31 cellular contexts compared by ENCODE assay signal in genomic region chr20:50810063-50810462, GRCh38. TPM values are rescaled to one million over a fixed set of nuclear protein-coding genes. Genes with fewer than 3 reads are reported as not detected.
DNase-seq lines count a peak whose midpoint lies in the region; ATAC-seq and TF ChIP-seq lines count a peak whose summit lies in the region.
"Had no signal": no experiment of that assay in that cellular context is flagged by ENCODE, and none has a peak within 500 bp of the region (broad histone marks: within the 10 kb centered on the region; RNA-seq: fewer than 3 reads in every experiment).

No MANE protein-coding gene starts in this region.

- H3K36me3 Mint-ChIP-seq in activated CD8-positive, alpha-beta T cell treated with anti-CD3 and anti-CD28 coated beads for 36 hours (ENCODE audit: low read depth) = peaks cover 5% of the 10 kb centered on the region
- peaks cover 21% of the 10 kb centered on the region for H3K36me3 Mint-ChIP-seq in activated CD8-positive, alpha-beta T cell treated with anti-CD3 and anti-CD28 coated beads, Interleukin-2, amount 10 ng/mL, durations not matched to agents 7 days and 5 days (ENCODE audit: low read depth)
- H3K36me3 Mint-ChIP-seq in activated B cell treated with CpG ODN at 0.5 μM for 24 hours (ENCODE audit: low read depth) = peaks cover 19% of the 10 kb centered on the region

- no peak for TF ChIP-seq POLR2A in IMR-90 (IDR thresholded peaks at IDR 0.05; ENCODE audit: low read depth, low read length)
- no peak for TF ChIP-seq POLR2A in spleen (IDR thresholded peaks at IDR 0.05)

- 80% methylated on average over 1 of the region's 4 CpGs; no CpG with 5 or more reads in 1 of the 2 experiments for WGBS in IMR-90 (ENCODE audit: extremely low coverage in 2 of 2, insufficient read length in 1 of 2), 2 experiments
- 69 to 88% (median 81%) methylated on average over 4 of the region's 4 CpGs for WGBS in spleen, 5 donors

- H3K36me3 ChIP-seq in IMR-90 (ENCODE audit: control insufficient read depth, insufficient read depth, low read length) (no peaks in the 10 kb centered on the region), spleen (no peaks in the 10 kb centered on the region)
- H3K36me3 ChIP-seq: ascending aorta, colonic mucosa, thoracic aorta had no signal

- intact Hi-C loops in activated CD8-positive, alpha-beta T cell treated with anti-CD3 and anti-CD28 coated beads for 36 hours (cut with micrococcal nuclease) = no loop called here
- intact Hi-C loops in IMR-90 (cut with micrococcal nuclease) = no loop called here
- intact Hi-C loops in activated B cell treated with CpG ODN at 0.5 μM for 24 hours (cut with micrococcal nuclease) = loop anchor here (10.0 kb wide), 3 partner anchors 295 to 735 kb away; partner anchors contain the start of genes NFATC2 and PTPN1
- intact Hi-C loops in spleen (cut with DNase I; ENCODE audit: low total_unique reads) = no loop called here

- peaks cover 4% of the 10 kb centered on the region for H4K20me1 ChIP-seq in IMR-90 (ENCODE audit: insufficient read depth, low read length)

- H3K4ac ChIP-seq in IMR-90 (ENCODE audit: low read depth, low read length) = no peak overlapping the region

- in situ Hi-C loops in IMR-90 (cut with MboI; ENCODE audit: low sequenced_read_pairs) (loop anchor here (5.0 kb wide), 1 partner anchor 122 kb away; the partner anchor contains the start of gene ADNP), KBM-7 (cut with MboI; ENCODE audit: low pct_unique_long_range_greater_than_20kb, low sequenced_read_pairs) (loop anchor here (25.0 kb wide), 1 partner anchor 502 kb away; no protein-coding TSS in a partner anchor)

- ATAC-seq in activated CD8-positive, alpha-beta T cell treated with anti-CD3 and anti-CD28 coated beads for 36 hours = no peak
- no peak for ATAC-seq in activated CD8-positive, alpha-beta T cell treated with anti-CD3 and anti-CD28 coated beads, Interleukin-2, amount 10 ng/mL, durations not matched to agents 7 days and 5 days
- ATAC-seq in IMR-90 (ENCODE audit: low read depth) (no peak), activated B cell treated with CpG ODN at 0.5 μM for 24 hours (ENCODE audit: low read depth) (no peak)
- ATAC-seq: activated naive CD4-positive, alpha-beta T cell treated with anti-CD3 and anti-CD28 coated beads, Interleukin-2, amount 50 U/mL, for 72 hours; PC-3; right cardiac atrium; stimulated activated naive CD8-positive, alpha-beta T cell treated with anti-CD3 and anti-CD28 coated beads, Interleukin-15, amount 100 ng/mL, for 72 hours had no signal

- TF ChIP-seq CTCF in activated CD8-positive, alpha-beta T cell treated with anti-CD3 and anti-CD28 coated beads for 36 hours (IDR thresholded peaks at IDR 0.05) = no peak
- TF ChIP-seq CTCF in IMR-90 (conservative IDR thresholded peaks at IDR 0.05; ENCODE audit: low read depth, low read length) = no peak
- TF ChIP-seq CTCF in activated B cell treated with CpG ODN at 0.5 μM for 24 hours (IDR thresholded peaks at IDR 0.05) = no peak
- no peak for TF ChIP-seq CTCF in spleen (IDR thresholded peaks at IDR 0.05 in 8 of 11, conservative IDR thresholded peaks at IDR 0.05 in 3 of 11)

- H3K27ac ChIP-seq in IMR-90 (ENCODE audit: insufficient read depth, low read length) (no peak overlapping the region), spleen (peak overlapping the region in 5 of 8 donors; percentile 6 to 54 (median 35))
- H3K27ac ChIP-seq: 22Rv1, ascending aorta, colonic mucosa, epithelial cell of prostate, SK-N-MC, thoracic aorta had no signal

- POLR2A ChIA-PET in activated CD8-positive, alpha-beta T cell treated with anti-CD3 and anti-CD28 coated beads for 36 hours (lab: Charles Lee) = interaction anchor here (1.0 to 1.2 kb wide), 2 partner anchors 14 to 121 kb away, joined by 3 to 4 read pairs; partner anchors contain the start of gene ADNP
- POLR2A ChIA-PET in activated CD8-positive, alpha-beta T cell treated with anti-CD3 and anti-CD28 coated beads, Interleukin-2, amount 10 ng/mL, durations not matched to agents 7 days and 5 days (lab: Charles Lee) = no interaction called here
- POLR2A ChIA-PET in IMR-90 (lab: Charles Lee; ENCODE audit: unreplicated experiment) (no interaction called here), activated B cell treated with CpG ODN at 0.5 μM for 24 hours (lab: Charles Lee) (interaction anchor here (1.3 to 2.0 kb wide), 4 partner anchors 9 to 121 kb away, joined by 6 to 25 read pairs (median 10); partner anchors contain the start of gene ADNP)

- H3K9me3 Mint-ChIP-seq in activated CD8-positive, alpha-beta T cell treated with anti-CD3 and anti-CD28 coated beads for 36 hours = no peaks in the 10 kb centered on the region
- no peaks in the 10 kb centered on the region for H3K9me3 Mint-ChIP-seq in activated CD8-positive, alpha-beta T cell treated with anti-CD3 and anti-CD28 coated beads, Interleukin-2, amount 10 ng/mL, durations not matched to agents 7 days and 5 days (ENCODE audit: insufficient read depth)
- peaks cover 6% of the 10 kb centered on the region for H3K9me3 Mint-ChIP-seq in activated B cell treated with CpG ODN at 0.5 μM for 24 hours
- H3K9me3 Mint-ChIP-seq: activated CD4-positive, alpha-beta memory T cell treated with anti-CD3 and anti-CD28 coated beads, Interleukin-2, amount 10 ng/mL, durations not matched to agents 7 days and 5 days; activated naive CD4-positive, alpha-beta T cell treated with anti-CD3 and anti-CD28 coated beads, Interleukin-2, amount 50 U/mL, for 72 hours; activated T-helper 2 cell treated with anti-CD3 and anti-CD28 coated beads, Interferon-gamma antibody, Interleukin-2, Interleukin-4, amounts not matched to agents 10 μg/mL and 5 μg/mL and 100 μg/mL, durations not matched to agents 14 hours and 24 hours and 36 hours; immature natural killer cell; stimulated activated naive CD8-positive, alpha-beta T cell treated with anti-CD3 and anti-CD28 coated beads, Interleukin-15, amount 100 ng/mL, for 72 hours; T-helper 1 cell treated with Interleukin-12 subunit alpha and Interleukin-12 subunit beta and Interleukin-4 antibody, amounts not matched to agents 30 μg/mL and 1 μg/mL, for 36 hours had no signal

- no peak overlapping the region for H2AK9ac ChIP-seq in IMR-90 (replicated peaks; ENCODE audit: low read depth, low read length, poor library complexity)

- H4K8ac ChIP-seq in IMR-90 (ENCODE audit: low read depth in 2 of 2, low read length in 2 of 2) = no peak overlapping the region

- no TSS peak for BruUV-seq in IMR-90 (replicated peaks; lab: Mats Ljungman, UMichigan)

- peaks cover 2% of the 10 kb centered on the region for H3K4me1 ChIP-seq in IMR-90 (ENCODE audit: control insufficient read depth, insufficient read depth, low read length)
- peaks cover 5 to 80% (median 21%) of the 10 kb centered on the region in 6 donors for H3K4me1 ChIP-seq in spleen
- H3K4me1 ChIP-seq: colonic mucosa had no signal

- H3K4me2 ChIP-seq in IMR-90 (ENCODE audit: low read depth, low read length) = no peak overlapping the region
- H3K4me2 ChIP-seq: smooth muscle cell had no signal

- H3K9ac ChIP-seq in IMR-90 (ENCODE audit: low read depth, low read length) = no peak overlapping the region

- no peak overlapping the region for H3K23ac ChIP-seq in IMR-90 (ENCODE audit: low read depth, low read length)

- no peaks in the 10 kb centered on the region for H3K27me3 Mint-ChIP-seq in activated CD8-positive, alpha-beta T cell treated with anti-CD3 and anti-CD28 coated beads for 36 hours
- no peaks in the 10 kb centered on the region for H3K27me3 Mint-ChIP-seq in activated CD8-positive, alpha-beta T cell treated with anti-CD3 and anti-CD28 coated beads, Interleukin-2, amount 10 ng/mL, durations not matched to agents 7 days and 5 days (ENCODE audit: low read depth)
- no peaks in the 10 kb centered on the region for H3K27me3 Mint-ChIP-seq in activated B cell treated with CpG ODN at 0.5 μM for 24 hours
- H3K27me3 Mint-ChIP-seq: activated CD4-positive, alpha-beta memory T cell treated with anti-CD3 and anti-CD28 coated beads, Interleukin-2, amount 10 ng/mL, durations not matched to agents 7 days and 5 days; stimulated activated naive CD8-positive, alpha-beta T cell treated with anti-CD3 and anti-CD28 coated beads, Interleukin-15, amount 100 ng/mL, for 72 hours had no signal

- H3K4me1 Mint-ChIP-seq in activated CD8-positive, alpha-beta T cell treated with anti-CD3 and anti-CD28 coated beads for 36 hours (ENCODE audit: low read depth) = peaks cover 60% of the 10 kb centered on the region
- H3K4me1 Mint-ChIP-seq in activated CD8-positive, alpha-beta T cell treated with anti-CD3 and anti-CD28 coated beads, Interleukin-2, amount 10 ng/mL, durations not matched to agents 7 days and 5 days (ENCODE audit: low read depth) = peaks cover 55% of the 10 kb centered on the region
- peaks cover 84% of the 10 kb centered on the region for H3K4me1 Mint-ChIP-seq in activated B cell treated with CpG ODN at 0.5 μM for 24 hours

- dilution Hi-C loops in IMR-90 (cut with HindIII; ENCODE audit: low sequenced_read_pairs, unreplicated experiment) = loop anchor here (25.0 kb wide), 1 partner anchor 102 kb away; no protein-coding TSS in a partner anchor

- 0 out of 2 replicates have a peak overlapping the region, but pooled peaks have one; percentile 56 for H3K14ac ChIP-seq in IMR-90 (replicated peaks; ENCODE audit: low read depth, low read length)

- no peak overlapping the region for H3K18ac ChIP-seq in IMR-90 (ENCODE audit: low read depth, low read length)

- no peak overlapping the region for H2AFZ ChIP-seq in IMR-90 (replicated peaks; ENCODE audit: low read length, poor library complexity)

- peaks cover 30 to 45% of the 10 kb centered on the region in 2 experiments for H3K79me1 ChIP-seq in IMR-90 (ENCODE audit: low read depth in 1 of 2, low read length in 2 of 2)

- H3K27ac Mint-ChIP-seq in activated CD8-positive, alpha-beta T cell treated with anti-CD3 and anti-CD28 coated beads for 36 hours = peak overlapping the region; percentile 65
- H3K27ac Mint-ChIP-seq in activated CD8-positive, alpha-beta T cell treated with anti-CD3 and anti-CD28 coated beads, Interleukin-2, amount 10 ng/mL, durations not matched to agents 7 days and 5 days = no peak overlapping the region
- peak overlapping the region; percentile 90 for H3K27ac Mint-ChIP-seq in activated B cell treated with CpG ODN at 0.5 μM for 24 hours
- H3K27ac Mint-ChIP-seq: activated CD4-positive, alpha-beta memory T cell treated with anti-CD3 and anti-CD28 coated beads, Interleukin-2, amount 10 ng/mL, durations not matched to agents 7 days and 5 days; activated naive CD4-positive, alpha-beta T cell treated with anti-CD3 and anti-CD28 coated beads, Interleukin-2, amount 50 U/mL, for 72 hours; activated T-helper 2 cell treated with anti-CD3 and anti-CD28 coated beads, Interferon-gamma antibody, Interleukin-2, Interleukin-4, amounts not matched to agents 10 μg/mL and 5 μg/mL and 100 μg/mL, durations not matched to agents 14 hours and 24 hours and 36 hours; immature natural killer cell; T-helper 1 cell treated with Interleukin-12 subunit alpha and Interleukin-12 subunit beta and Interleukin-4 antibody, amounts not matched to agents 30 μg/mL and 1 μg/mL, for 36 hours had no signal

- DNase-seq in activated CD8-positive, alpha-beta T cell treated with anti-CD3 and anti-CD28 coated beads for 36 hours = no peak
- DNase-seq in activated CD8-positive, alpha-beta T cell treated with anti-CD3 and anti-CD28 coated beads, Interleukin-2, amount 10 ng/mL, durations not matched to agents 7 days and 5 days = no peak
- DNase-seq in IMR-90 (no peak), activated B cell treated with CpG ODN at 0.5 μM for 24 hours (no peak), spleen (no peak), KBM-7 (no peak)
- DNase-seq in effector CD4-positive, alpha-beta T cell = no peak
- no peak for DNase-seq in stimulated activated CD4-positive, alpha-beta T cell treated with anti-CD3 and anti-CD28 coated beads, Interleukin-4, amount 100 ng/mL, for 4 hours
- DNase-seq: activated CD4-positive, alpha-beta memory T cell treated with anti-CD3 and anti-CD28 coated beads, Interleukin-2, amount 10 ng/mL, durations not matched to agents 7 days and 5 days; activated CD4-positive, CD25-positive, alpha-beta regulatory T cell treated with anti-CD3 and anti-CD28 coated beads, Interleukin-2, amount 50 U/mL, for 72 hours; colonic mucosa; DND-41; effector CD8-positive, alpha-beta T cell; immature natural killer cell; KG1; MM.1S; NCI-H2029; NCI-H524; PC-3; right cardiac atrium; stimulated activated CD4-positive, alpha-beta T cell treated with anti-CD3 and anti-CD28 coated beads, Interleukin-1b, Interleukin-23, amount 100 ng/mL, for 48 hours; stimulated activated naive CD8-positive, alpha-beta T cell treated with anti-CD3 and anti-CD28 coated beads, Interleukin-15, amount 100 ng/mL, for 72 hours had no signal

- no peak overlapping the region for H3K4me3 Mint-ChIP-seq in activated CD8-positive, alpha-beta T cell treated with anti-CD3 and anti-CD28 coated beads for 36 hours
- no peak overlapping the region for H3K4me3 Mint-ChIP-seq in activated CD8-positive, alpha-beta T cell treated with anti-CD3 and anti-CD28 coated beads, Interleukin-2, amount 10 ng/mL, durations not matched to agents 7 days and 5 days
- H3K4me3 Mint-ChIP-seq in activated B cell treated with CpG ODN at 0.5 μM for 24 hours = peak overlapping the region; percentile 62
- H3K4me3 Mint-ChIP-seq: activated CD4-positive, alpha-beta memory T cell treated with anti-CD3 and anti-CD28 coated beads, Interleukin-2, amount 10 ng/mL, durations not matched to agents 7 days and 5 days; immature natural killer cell; T-helper 1 cell treated with Interleukin-12 subunit alpha and Interleukin-12 subunit beta and Interleukin-4 antibody, amounts not matched to agents 30 μg/mL and 1 μg/mL, for 36 hours had no signal

- no peak overlapping the region for H2BK20ac ChIP-seq in IMR-90 (ENCODE audit: low read depth, low read length)

- H3K9me1 ChIP-seq in IMR-90 (ENCODE audit: insufficient read depth, low read length) = peaks cover 3% of the 10 kb centered on the region

- no peak overlapping the region for H4K5ac ChIP-seq in IMR-90 (ENCODE audit: low read depth, low read length)

- H3K27me3 ChIP-seq in IMR-90 (ENCODE audit: control insufficient read depth, insufficient read depth, low read length) (no peaks in the 10 kb centered on the region), spleen (replicated peaks in 1 of 7) (no peaks in the 10 kb centered on the region)
- H3K27me3 ChIP-seq: ascending aorta, colonic mucosa had no signal

- H3K56ac ChIP-seq in IMR-90 (ENCODE audit: extremely low read depth, insufficient read depth, low read length) = no peak overlapping the region

- no peak overlapping the region for H4K91ac ChIP-seq in IMR-90 (ENCODE audit: insufficient read depth, low read depth, low read length)

- H3K4me3 ChIP-seq in IMR-90 (ENCODE audit: insufficient read depth, low read depth, low read length) = no peak overlapping the region
- peak overlapping the region in 1 of 8 donors; percentile 21 for H3K4me3 ChIP-seq in spleen
- H3K4me3 ChIP-seq: ascending aorta, colonic mucosa, SK-N-MC, smooth muscle cell, thoracic aorta had no signal

- CTCF ChIA-PET in activated CD8-positive, alpha-beta T cell treated with anti-CD3 and anti-CD28 coated beads for 36 hours (lab: Charles Lee) = interaction anchor here (1.7 to 10.1 kb wide), 2 partner anchors 10 to 18 kb away, joined by 6 to 112 read pairs; partner anchors contain the start of gene BCAS4
- CTCF ChIA-PET in activated CD8-positive, alpha-beta T cell treated with anti-CD3 and anti-CD28 coated beads, Interleukin-2, amount 10 ng/mL, durations not matched to agents 7 days and 5 days (lab: Charles Lee) = interaction anchor here (1.5 kb wide), 1 partner anchor 16 kb away, joined by 7 read pairs; no protein-coding TSS in a partner anchor
- CTCF ChIA-PET in IMR-90 (lab: Yijun Ruan, JAX) (no interaction called here), activated B cell treated with CpG ODN at 0.5 μM for 24 hours (lab: Charles Lee) (interaction anchor here (1.0 to 1.8 kb wide), 2 partner anchors 14 to 16 kb away, joined by 6 to 14 read pairs; partner anchors contain the start of gene BCAS4)

- no peak overlapping the region for H2BK5ac ChIP-seq in IMR-90 (ENCODE audit: low read depth, low read length, poor library complexity, severe bottlenecking)

- H2BK120ac ChIP-seq in IMR-90 (ENCODE audit: low read depth, low read length) = no peak overlapping the region

- no peaks in the 10 kb centered on the region for H3K9me3 ChIP-seq in IMR-90 (ENCODE audit: control insufficient read depth, insufficient read depth, low read length)
- peaks cover 0 to 6% (median 0%) of the 10 kb centered on the region in 8 donors for H3K9me3 ChIP-seq in spleen
- H3K9me3 ChIP-seq: ascending aorta, colonic mucosa, thoracic aorta had no signal

- H2AK5ac ChIP-seq in IMR-90 (ENCODE audit: low read depth, low read length) = no peak overlapping the region

- H2BK15ac ChIP-seq in IMR-90 (ENCODE audit: low read depth, low read length) = no peak overlapping the region

- TF ChIP-seq RAD21 in IMR-90 (IDR thresholded peaks at IDR 0.05; ENCODE audit: low read length) = no peak

RNA-seq across cellular contexts. Expression of gene BCAS4, which starts 15.2 kb away (rescaled TPM):
- total RNA-seq in activated CD8-positive, alpha-beta T cell treated with anti-CD3 and anti-CD28 coated beads for 36 hours = 10 to 100 TPM; 27.3 to 31.7 TPM
- 10 to 100 TPM; 29.3 to 32.6 TPM for total RNA-seq in activated CD8-positive, alpha-beta T cell treated with anti-CD3 and anti-CD28 coated beads, Interleukin-2, amount 10 ng/mL, durations not matched to agents 7 days and 5 days
- total RNA-seq in IMR-90 (2012; rRNA removed) (40.0 and 47.5 TPM in 2 replicates), activated B cell treated with CpG ODN at 0.5 μM for 24 hours (43.2 and 46.7 TPM in 2 replicates), spleen (10 to 100 TPM; 11.8 to 20.9 (median 19.2) TPM)
- polyA plus RNA-seq in IMR-90 (2012; rRNA removed) (42.7 and 46.9 TPM in 2 replicates), spleen (10 to 100 TPM; 24.5 to 33.3 (median 29.7) TPM)
- polyA plus RNA-seq in IMR-90 (2012; cell fraction: cytosol; rRNA removed) = 29.3 and 63.1 TPM in 2 replicates
- polyA plus RNA-seq in IMR-90 (2012; cell fraction: nucleus; rRNA removed; ENCODE audit: low replicate concordance) = 24.3 and 25.0 TPM in 2 replicates

Comparison
In these comparisons a context has a peak if more than half of its experiments do, and no peak if none do; other contexts are left out.
1. POLR2A ChIA-PET loops: an anchor here in activated CD8-positive, alpha-beta T cell treated with anti-CD3 and anti-CD28 coated beads for 36 hours (1.0 to 1.2 kb wide) and activated B cell treated with CpG ODN at 0.5 μM for 24 hours (1.3 to 2.0 kb wide); none called in activated CD8-positive, alpha-beta T cell treated with anti-CD3 and anti-CD28 coated beads, Interleukin-2, amount 10 ng/mL, durations not matched to agents 7 days and 5 days and IMR-90.